Comparison of ENCODE assay signal across 9 cellular contexts in the genomic region with DNA sequence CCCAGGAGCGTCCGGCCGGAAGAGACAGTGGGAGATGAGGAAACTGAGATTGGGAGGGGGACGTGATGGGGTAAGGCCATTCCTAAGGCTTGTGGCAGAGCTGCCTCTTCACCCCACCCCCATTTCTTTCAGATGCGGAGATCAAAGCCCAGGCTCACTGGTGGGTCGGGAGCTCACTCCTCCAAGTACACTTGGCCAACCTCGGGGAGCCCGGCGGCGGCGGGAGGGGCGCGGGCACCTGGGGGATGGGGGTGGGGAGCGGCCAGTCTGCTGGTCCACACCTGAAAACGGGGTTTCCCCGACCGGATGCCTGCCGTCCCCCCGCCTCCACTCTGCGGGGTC. TPM values are rescaled to one million over a fixed set of nuclear protein-coding genes. Genes with fewer than 3 reads are reported as not detected.
DNase-seq lines count a peak whose midpoint lies in the region; TF ChIP-seq lines count a peak whose summit lies in the region.
"Had no signal": no experiment of that assay in that cellular context is flagged by ENCODE, and none has a peak within 500 bp of the region (broad histone marks: within the 10 kb centered on the region; RNA-seq: fewer than 3 reads in every experiment).

No MANE protein-coding gene starts in this region.

- H3K36me3 Mint-ChIP-seq in H9 (ENCODE audit: insufficient read depth in 1 of 3, low read depth in 3 of 3), result no peaks in the 10 kb centered on the region; a peak in 1 of 7 replicates
- peaks cover 4% of the 10 kb centered on the region for H3K36me3 Mint-ChIP-seq in activated CD4-positive, alpha-beta memory T cell treated with anti-CD3 and anti-CD28 coated beads, Interleukin-2, amount 10 ng/mL, durations not matched to agents 7 days and 5 days (ENCODE audit: low read depth)

- H3K4me1 ChIP-seq in H9 (ENCODE audit: insufficient read depth, low read length), result no peaks in the 10 kb centered on the region
- peaks cover 4% of the 10 kb centered on the region for H3K4me1 ChIP-seq in iPS-15b (ENCODE audit: control insufficient read depth, insufficient read depth, low read length)
- H3K4me1 ChIP-seq in spleen, result peaks cover 31 to 62% (median 50%) of the 10 kb centered on the region in 6 donors

- H3K36me3 ChIP-seq in iPS-15b (ENCODE audit: control insufficient read depth, insufficient read depth, low read length), result no peaks in the 10 kb centered on the region
- no peaks in the 10 kb centered on the region for H3K36me3 ChIP-seq in spleen
- H3K36me3 ChIP-seq: neutrophil had no signal

- peaks cover 0 to 9% of the 10 kb centered on the region in 2 experiments; a peak in 1 of 5 replicates for H3K9me3 Mint-ChIP-seq in H9
- H3K9me3 Mint-ChIP-seq in activated CD4-positive, alpha-beta memory T cell treated with anti-CD3 and anti-CD28 coated beads, Interleukin-2, amount 10 ng/mL, durations not matched to agents 7 days and 5 days, result no peaks in the 10 kb centered on the region

- CTCF ChIA-PET in activated CD4-positive, alpha-beta memory T cell treated with anti-CD3 and anti-CD28 coated beads, Interleukin-2, amount 10 ng/mL, durations not matched to agents 7 days and 5 days (lab: Charles Lee), result interaction anchor here (0.8 kb wide), 1 partner anchor 18 kb away, joined by 3 read pairs; a partner anchor contains a TSS

- H3K27ac Mint-ChIP-seq in H9, result peak overlapping the region in 1 of 3 experiments; percentile 55; a peak in 1 of 7 replicates
- no peak overlapping the region for H3K27ac Mint-ChIP-seq in activated CD4-positive, alpha-beta memory T cell treated with anti-CD3 and anti-CD28 coated beads, Interleukin-2, amount 10 ng/mL, durations not matched to agents 7 days and 5 days

- POLR2A ChIA-PET in activated CD4-positive, alpha-beta memory T cell treated with anti-CD3 and anti-CD28 coated beads, Interleukin-2, amount 10 ng/mL, durations not matched to agents 7 days and 5 days (lab: Charles Lee), result interaction anchor here (1.5 to 4.8 kb wide), 2 partner anchors 17 to 23 kb away, joined by 3 to 24 read pairs; a partner anchor contains a TSS

- H3K79me1 ChIP-seq in H9 (ENCODE audit: insufficient read depth, low read depth, low read length, poor library complexity, severe bottlenecking), result no peaks in the 10 kb centered on the region

- no peak overlapping the region for H3K56ac ChIP-seq in H9 (ENCODE audit: insufficient read length, low read depth, low read length)

- peak overlapping the region; percentile 9 for H3K4me2 ChIP-seq in H9 (ENCODE audit: insufficient read depth, insufficient read length, low read length)

- no peak overlapping the region for H4K5ac ChIP-seq in H9 (ENCODE audit: insufficient read length, low read depth, low read length)

- H3K27me3 Mint-ChIP-seq in H9 (ENCODE audit: low read depth), result peaks cover 91% of the 10 kb centered on the region
- peaks cover 56% of the 10 kb centered on the region for H3K27me3 Mint-ChIP-seq in activated CD4-positive, alpha-beta memory T cell treated with anti-CD3 and anti-CD28 coated beads, Interleukin-2, amount 10 ng/mL, durations not matched to agents 7 days and 5 days

- H2AK5ac ChIP-seq in H9 (ENCODE audit: insufficient read length, low read length), result no peak overlapping the region

- H2BK15ac ChIP-seq in H9 (ENCODE audit: low read depth, low read length), result no peak overlapping the region

- H2BK5ac ChIP-seq in H9 (ENCODE audit: insufficient read length, low read length), result no peak overlapping the region

- no peak overlapping the region for H4K8ac ChIP-seq in H9 (replicated peaks; ENCODE audit: insufficient read length, low read depth, low read length)

- H3K9ac ChIP-seq in H9 (ENCODE audit: extremely low read depth, insufficient read length, low read length) (no peak overlapping the region), iPS-15b (ENCODE audit: low read depth, low read length) (no peak overlapping the region)

- DNase-seq in H9 (peak; percentile 76), spleen (no peak), SHP77 treated with DMSO at 0.1 percent for 48 hours (lab: John Stamatoyannopoulos, UW) (no peak), UCSD-AML1 (lab: John Stamatoyannopoulos, UW; ENCODE audit: unreplicated experiment) (no peak), GOT3 (lab: John Stamatoyannopoulos, UW) (no peak)
- DNase-seq in activated CD4-positive, alpha-beta memory T cell treated with anti-CD3 and anti-CD28 coated beads, Interleukin-2, amount 10 ng/mL, durations not matched to agents 7 days and 5 days, result no peak
- DNase-seq: NCI-H187 had no signal

- WGBS in H9 (ENCODE audit: extremely low coverage, insufficient read length, low lambda C conversion rate), result no CpG with 5 or more reads among the region's 20 CpGs
- WGBS in spleen, 5 donors, result 2 to 17% (median 5%) methylated on average over 12 to 20 of the region's 20 CpGs

- intact Hi-C loops in spleen (cut with DNase I; ENCODE audit: low total_unique reads), result no loop called here

- no peak overlapping the region for H3T11ph ChIP-seq in H9 (ENCODE audit: low read length)

- no peak overlapping the region for H4K91ac ChIP-seq in H9 (ENCODE audit: insufficient read length, low read depth, low read length)

- no peaks in the 10 kb centered on the region for H3K79me2 ChIP-seq in H9 (ENCODE audit: insufficient read depth, low read length)

- no peak overlapping the region for H2BK120ac ChIP-seq in H9 (ENCODE audit: low read depth, low read length, poor library complexity, severe bottlenecking)

- H3K9me3 ChIP-seq in H9 (ENCODE audit: control insufficient read depth, low read depth, low read length), result no peaks in the 10 kb centered on the region
- no peaks in the 10 kb centered on the region for H3K9me3 ChIP-seq in iPS-15b (ENCODE audit: control insufficient read depth, insufficient read depth, low read length)
- no peaks in the 10 kb centered on the region for H3K9me3 ChIP-seq in spleen
- H3K9me3 ChIP-seq: neutrophil had no signal

- H3K4me1 Mint-ChIP-seq in H9, result peaks cover 23 to 29% of the 10 kb centered on the region in 2 experiments
- H3K4me1 Mint-ChIP-seq in activated CD4-positive, alpha-beta memory T cell treated with anti-CD3 and anti-CD28 coated beads, Interleukin-2, amount 10 ng/mL, durations not matched to agents 7 days and 5 days, result peaks cover 28% of the 10 kb centered on the region

- TF ChIP-seq CTCF in H9 (conservative IDR thresholded peaks at IDR 0.05) (no peak), spleen (IDR thresholded peaks at IDR 0.05 in 8 of 11, conservative IDR thresholded peaks at IDR 0.05 in 3 of 11) (no peak)

- peak overlapping the region; percentile 26 for H2BK20ac ChIP-seq in H9 (ENCODE audit: low read depth, low read length, poor library complexity, severe bottlenecking)

- no peak overlapping the region for H2AFZ ChIP-seq in H9 (ENCODE audit: low read length)

- H3K23ac ChIP-seq in H9 (ENCODE audit: insufficient read length, low read depth, low read length), result no peak overlapping the region

- H3K27ac ChIP-seq in H9 (ENCODE audit: insufficient read length, low read depth, low read length), result no peak overlapping the region
- no peak overlapping the region for H3K27ac ChIP-seq in spleen
- H3K27ac ChIP-seq: neutrophil had no signal

- H3K18ac ChIP-seq in H9 (ENCODE audit: insufficient read length, low read depth, low read length), result peak overlapping the region; percentile 19

- no peak overlapping the region for H2BK12ac ChIP-seq in H9 (ENCODE audit: insufficient read length, low read depth, low read length)

- H3K14ac ChIP-seq in H9 (ENCODE audit: insufficient read depth, low read length), result 0 out of 2 replicates have a peak overlapping the region, but pooled peaks have one; percentile 20

- H3K4me3 ChIP-seq in iPS-15b (ENCODE audit: low read depth, low read length) (peak overlapping the region; percentile 12), spleen (peak overlapping the region in 5 of 8 donors; percentile 6 to 68 (median 19))

- H3K4ac ChIP-seq in H9 (ENCODE audit: low read depth, low read length), result no peak overlapping the region

- no peaks in the 10 kb centered on the region for H4K20me1 ChIP-seq in H9 (ENCODE audit: control insufficient read depth, insufficient read depth, insufficient read length)

- H3K23me2 ChIP-seq in H9 (ENCODE audit: insufficient read length, low read depth, low read length, poor library complexity, severe bottlenecking), result peaks cover 5% of the 10 kb centered on the region

- TF ChIP-seq POLR2A in spleen (IDR thresholded peaks at IDR 0.05), result no peak

- H3K27me3 ChIP-seq in H9 (ENCODE audit: insufficient read depth, low read length) (peaks cover 80% of the 10 kb centered on the region), iPS-15b (ENCODE audit: control insufficient read depth, insufficient read depth, low read length) (peaks cover 81% of the 10 kb centered on the region), spleen (replicated peaks in 1 of 7) (peaks cover 27 to 95% (median 76%) of the 10 kb centered on the region in 7 donors)

- H3K4me3 Mint-ChIP-seq in H9, result peak overlapping the region; percentile 1 to 74; a peak in 4 of 5 replicates
- peak overlapping the region; percentile 5 for H3K4me3 Mint-ChIP-seq in activated CD4-positive, alpha-beta memory T cell treated with anti-CD3 and anti-CD28 coated beads, Interleukin-2, amount 10 ng/mL, durations not matched to agents 7 days and 5 days

RNA-seq across cellular contexts. Expression of a gene that starts 17.7 kb away (rescaled TPM):
- total RNA-seq in H9 (2021), result 1.2 and 2.9 TPM in 2 replicates
- total RNA-seq in activated CD4-positive, alpha-beta memory T cell treated with anti-CD3 and anti-CD28 coated beads, Interleukin-2, amount 10 ng/mL, durations not matched to agents 7 days and 5 days, result 1 to 10 TPM; 5.7 to 6.7 TPM
- 1 to 10 TPM; 2.1 to 5.5 (median 3.2) TPM for total RNA-seq in spleen
- 1 to 10 TPM; 2.5 to 5.6 (median 4.5) TPM for polyA plus RNA-seq in spleen

RNA-seq across cellular contexts. Expression of a gene that starts 24.6 kb away (rescaled TPM):
- total RNA-seq in H9 (2021), result 5.1 and 6.2 TPM in 2 replicates
- 10 to 100 TPM; 34.4 to 36.5 TPM for total RNA-seq in activated CD4-positive, alpha-beta memory T cell treated with anti-CD3 and anti-CD28 coated beads, Interleukin-2, amount 10 ng/mL, durations not matched to agents 7 days and 5 days
- total RNA-seq in spleen, result 10 to 100 TPM; 23.4 to 48.0 (median 27.9) TPM
- polyA plus RNA-seq in spleen, result 10 to 100 TPM; 12.3 to 19.0 (median 13.2) TPM

RNA-seq across cellular contexts. Expression of a gene that starts 36.6 kb away (rescaled TPM):
- 77.4 and 79.4 TPM in 2 replicates for total RNA-seq in H9 (2021)
- 1 to 10 TPM; 1.7 to 2.0 TPM for total RNA-seq in activated CD4-positive, alpha-beta memory T cell treated with anti-CD3 and anti-CD28 coated beads, Interleukin-2, amount 10 ng/mL, durations not matched to agents 7 days and 5 days
- 1 to 10 TPM; 1.9 to 6.2 (median 3.5) TPM for total RNA-seq in spleen
- polyA plus RNA-seq in spleen, result 1 to 10 TPM in 2 of 3 donors, under 1 TPM in 1; 0.48 to 3.3 (median 1.4) TPM

Comparison
In these comparisons a context has a peak if more than half of its experiments do, and no peak if none do; other contexts are left out.
1. RNA of a gene that starts 36.6 kb away (total RNA-seq): 77.4 to 79.4 TPM in H9; 1.9 to 6.2 TPM in spleen and 1.7 to 2.0 TPM in activated CD4-positive, alpha-beta memory T cell treated with anti-CD3 and anti-CD28 coated beads, Interleukin-2, amount 10 ng/mL, durations not matched to agents 7 days and 5 days; every median in the first group is over 10 times any median in the second.